18 cellular contexts compared by ENCODE assay signal in genomic region chr2:132654968-132655367, GRCh38. TPM values are rescaled to one million over a fixed set of nuclear protein-coding genes. Genes with fewer than 3 reads are reported as not detected.
DNase-seq lines count a peak whose midpoint lies in the region; ATAC-seq, FAIRE-seq and TF ChIP-seq lines count a peak whose summit lies in the region.
"Had no signal": no experiment of that assay in that cellular context is flagged by ENCODE, and none has a peak within 500 bp of the region (broad histone marks: within the 10 kb centered on the region; RNA-seq: fewer than 3 reads in every experiment).

No MANE protein-coding gene starts in this region.

- H3K9ac ChIP-seq in astrocyte (ENCODE audit: low read length), result no peak overlapping the region
- H3K9ac ChIP-seq: BLaER1 had no signal

- CTCF ChIA-PET in activated naive CD4-positive, alpha-beta T cell treated with anti-CD3 and anti-CD28 coated beads, Interleukin-2, amount 10 ng/mL, durations not matched to agents 7 days and 5 days (lab: Charles Lee), result no interaction called here
- CTCF ChIA-PET in activated naive CD4-positive, alpha-beta T cell treated with anti-CD3 and anti-CD28 coated beads for 36 hours (lab: Charles Lee), result no interaction called here

- no peaks in the 10 kb centered on the region for H3K27me3 ChIP-seq in astrocyte (ENCODE audit: insufficient read depth, low read length)
- H3K27me3 ChIP-seq: BLaER1 had no signal

- H3K4me1 Mint-ChIP-seq in activated naive CD4-positive, alpha-beta T cell treated with anti-CD3 and anti-CD28 coated beads, Interleukin-2, amount 10 ng/mL, durations not matched to agents 7 days and 5 days, result no peaks in the 10 kb centered on the region
- no peaks in the 10 kb centered on the region for H3K4me1 Mint-ChIP-seq in activated naive CD4-positive, alpha-beta T cell treated with anti-CD3 and anti-CD28 coated beads for 36 hours (ENCODE audit: low read depth)
- peaks cover 7% of the 10 kb centered on the region for H3K4me1 Mint-ChIP-seq in astrocyte (ENCODE audit: low read depth, unreplicated experiment)
- H3K4me1 Mint-ChIP-seq: CD8-positive, alpha-beta memory T cell had no signal

- H3K27ac ChIP-seq in astrocyte (ENCODE audit: low read depth, low read length) (no peak overlapping the region), epithelial cell of prostate (no peak overlapping the region)
- H3K27ac ChIP-seq: BLaER1 had no signal

- peaks cover 56% of the 10 kb centered on the region for H3K79me2 ChIP-seq in astrocyte (ENCODE audit: insufficient read depth, low read length)

- ATAC-seq in HG02571 (IDR thresholded peaks at IDR 0.05; ENCODE audit: unreplicated experiment), result no peak
- ATAC-seq: GM23338 had no signal

- H3K27ac Mint-ChIP-seq in activated naive CD4-positive, alpha-beta T cell treated with anti-CD3 and anti-CD28 coated beads, Interleukin-2, amount 10 ng/mL, durations not matched to agents 7 days and 5 days, result peak overlapping the region; percentile 54
- no peak overlapping the region for H3K27ac Mint-ChIP-seq in activated naive CD4-positive, alpha-beta T cell treated with anti-CD3 and anti-CD28 coated beads for 36 hours
- peak overlapping the region; percentile 11 for H3K27ac Mint-ChIP-seq in astrocyte (ENCODE audit: unreplicated experiment)
- H3K27ac Mint-ChIP-seq: CD8-positive, alpha-beta memory T cell; GM23338 had no signal

- intact Hi-C loops in activated naive CD4-positive, alpha-beta T cell treated with anti-CD3 and anti-CD28 coated beads for 36 hours (cut with micrococcal nuclease), result no loop called here

- peaks cover 23% of the 10 kb centered on the region for H3K36me3 ChIP-seq in astrocyte (ENCODE audit: insufficient read depth, low read length)
- H3K36me3 ChIP-seq: BLaER1 had no signal

- H3K27me3 Mint-ChIP-seq in activated naive CD4-positive, alpha-beta T cell treated with anti-CD3 and anti-CD28 coated beads, Interleukin-2, amount 10 ng/mL, durations not matched to agents 7 days and 5 days, result no peaks in the 10 kb centered on the region
- H3K27me3 Mint-ChIP-seq in activated naive CD4-positive, alpha-beta T cell treated with anti-CD3 and anti-CD28 coated beads for 36 hours (ENCODE audit: low read depth), result no peaks in the 10 kb centered on the region
- no peaks in the 10 kb centered on the region for H3K27me3 Mint-ChIP-seq in astrocyte (ENCODE audit: low read depth, unreplicated experiment)
- H3K27me3 Mint-ChIP-seq: CD8-positive, alpha-beta memory T cell had no signal

- no peak overlapping the region for H3K4me3 Mint-ChIP-seq in activated naive CD4-positive, alpha-beta T cell treated with anti-CD3 and anti-CD28 coated beads, Interleukin-2, amount 10 ng/mL, durations not matched to agents 7 days and 5 days
- H3K4me3 Mint-ChIP-seq in activated naive CD4-positive, alpha-beta T cell treated with anti-CD3 and anti-CD28 coated beads for 36 hours, result no peak overlapping the region
- H3K4me3 Mint-ChIP-seq in astrocyte (ENCODE audit: unreplicated experiment), result no peak overlapping the region
- H3K4me3 Mint-ChIP-seq: CD8-positive, alpha-beta memory T cell; GM23338 had no signal

- peaks cover 15% of the 10 kb centered on the region for H3K4me1 ChIP-seq in astrocyte (ENCODE audit: insufficient read depth, low read length)
- H3K4me1 ChIP-seq: BLaER1, Caco-2 had no signal

- no peak overlapping the region for H3K4me2 ChIP-seq in astrocyte (ENCODE audit: low read length)
- H3K4me2 ChIP-seq: BLaER1, GM23338 had no signal

- FAIRE-seq in astrocyte (lab: Jason Lieb, UNC) (no peak), D721Med (lab: Jason Lieb, UNC) (no peak)
- FAIRE-seq: GM12878, GM18507 had no signal

- no peak overlapping the region for H2AFZ ChIP-seq in astrocyte (ENCODE audit: low read depth, low read length)
- H2AFZ ChIP-seq: GM23338 had no signal

- no peak overlapping the region for H3K4me3 ChIP-seq in astrocyte (ENCODE audit: insufficient read depth, low read depth, low read length)
- H3K4me3 ChIP-seq: BLaER1, GM12878, GM23338 had no signal

- DNase-seq in activated naive CD4-positive, alpha-beta T cell treated with anti-CD3 and anti-CD28 coated beads, Interleukin-2, amount 10 ng/mL, durations not matched to agents 7 days and 5 days, result no peak
- no peak for DNase-seq in activated naive CD4-positive, alpha-beta T cell treated with anti-CD3 and anti-CD28 coated beads for 36 hours
- DNase-seq in astrocyte (ENCODE audit: low read depth), result no peak
- peak; percentile 51 for DNase-seq in epithelial cell of prostate (ENCODE audit: low read depth, low spot score)
- no peak for DNase-seq in D721Med (ENCODE audit: insufficient read length, low spot score)
- DNase-seq in stimulated activated CD4-positive, alpha-beta T cell treated with anti-CD3 and anti-CD28 coated beads, Interleukin-4, amount 100 ng/mL, for 24 hours, result no peak
- DNase-seq: 8988T; AML-193; Caco-2; CD8-positive, alpha-beta memory T cell; DMS79; H7 had no signal

- H3K36me3 Mint-ChIP-seq in activated naive CD4-positive, alpha-beta T cell treated with anti-CD3 and anti-CD28 coated beads, Interleukin-2, amount 10 ng/mL, durations not matched to agents 7 days and 5 days, result no peaks in the 10 kb centered on the region
- H3K36me3 Mint-ChIP-seq in activated naive CD4-positive, alpha-beta T cell treated with anti-CD3 and anti-CD28 coated beads for 36 hours (ENCODE audit: low read depth), result no peaks in the 10 kb centered on the region
- peaks cover 8% of the 10 kb centered on the region for H3K36me3 Mint-ChIP-seq in astrocyte (ENCODE audit: low read depth, unreplicated experiment)
- H3K36me3 Mint-ChIP-seq: CD8-positive, alpha-beta memory T cell had no signal

- H3K9me3 Mint-ChIP-seq in activated naive CD4-positive, alpha-beta T cell treated with anti-CD3 and anti-CD28 coated beads, Interleukin-2, amount 10 ng/mL, durations not matched to agents 7 days and 5 days, result peaks cover 2% of the 10 kb centered on the region
- H3K9me3 Mint-ChIP-seq in activated naive CD4-positive, alpha-beta T cell treated with anti-CD3 and anti-CD28 coated beads for 36 hours, result peaks cover 7% of the 10 kb centered on the region
- no peaks in the 10 kb centered on the region for H3K9me3 Mint-ChIP-seq in astrocyte (ENCODE audit: unreplicated experiment)
- H3K9me3 Mint-ChIP-seq: GM23338 had no signal

- H4K20me1 ChIP-seq in astrocyte (ENCODE audit: insufficient read depth, low read length), result peaks cover 56% of the 10 kb centered on the region
- H4K20me1 ChIP-seq: BLaER1 had no signal

- TF ChIP-seq CTCF in astrocyte (IDR thresholded peaks at IDR 0.05; ENCODE audit: insufficient read depth, low read depth, low read length) (no peak), D721Med (IDR thresholded peaks at IDR 0.05; ENCODE audit: insufficient read depth, missing control alignments) (no peak)

- H3K9me3 ChIP-seq in astrocyte (ENCODE audit: insufficient read depth, low read depth, low read length), result no peaks in the 10 kb centered on the region
- H3K9me3 ChIP-seq: BLaER1, Caco-2 had no signal

RNA-seq across cellular contexts. Expression of gene LYPD1, which starts 15.0 kb away (rescaled TPM):
- not detected for total RNA-seq in activated naive CD4-positive, alpha-beta T cell treated with anti-CD3 and anti-CD28 coated beads for 36 hours
- 51.1 and 61.6 TPM in 2 replicates for total RNA-seq in astrocyte
- total RNA-seq: CD8-positive, alpha-beta memory T cell; G401; GM12878 had no signal

Comparison
In these comparisons a context has a peak if more than half of its experiments do, and no peak if none do; other contexts are left out.
1. RNA of gene LYPD1, which starts 15.0 kb away (total RNA-seq): 51.1 to 61.6 TPM in astrocyte; not detected in activated naive CD4-positive, alpha-beta T cell treated with anti-CD3 and anti-CD28 coated beads for 36 hours; every median in the first group is over 10 times any median in the second.